ENCODE assay signal across 1 cellular context in the genomic region with DNA sequence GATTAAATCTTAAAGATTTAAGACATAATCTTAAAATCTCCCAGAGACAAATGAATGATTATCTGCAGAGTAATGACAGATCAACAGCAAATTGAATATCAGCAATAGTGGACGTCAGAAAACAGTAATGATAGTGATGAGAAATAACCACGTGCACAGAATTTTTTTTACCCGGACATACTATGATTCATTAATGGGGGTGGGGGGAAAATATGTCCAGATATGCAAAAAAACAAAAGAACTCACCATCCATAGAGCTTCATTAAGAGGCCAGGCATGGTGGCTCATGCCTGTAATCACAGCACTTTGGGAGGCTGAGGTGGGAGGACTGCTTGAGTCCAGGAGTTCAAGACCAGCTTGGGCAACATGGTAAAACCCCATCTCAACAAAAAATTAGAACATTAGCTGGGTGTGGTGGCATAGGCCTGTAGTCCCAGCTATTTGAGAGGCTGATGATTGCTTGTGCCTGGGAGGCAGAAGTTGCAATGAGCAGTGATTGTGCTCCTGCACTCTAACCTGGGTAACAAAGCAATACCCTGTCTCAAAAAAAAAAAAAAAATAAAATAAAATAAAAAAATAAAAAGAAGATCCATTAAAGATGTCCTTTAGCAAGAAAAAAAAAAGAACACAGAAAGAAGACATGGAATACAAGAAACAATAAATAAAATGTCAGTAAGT.
TF ChIP-seq lines count a peak whose summit lies in the region.

No MANE protein-coding gene starts in this region.

TF ChIP-seq in IMR-90, 13 proteins besides CTCF, POLR2A, EP300 and RAD21:
- TF ChIP-seq CHD1 (IDR thresholded peaks at IDR 0.05; ENCODE audit: low read depth, low read length) (no peak), MXI1 (IDR thresholded peaks at IDR 0.05; ENCODE audit: borderline replicate concordance, low read depth, low read length) (no peak), SMC3 (IDR thresholded peaks at IDR 0.05; ENCODE audit: low read depth, low read length) (no peak), RFX5 (IDR thresholded peaks at IDR 0.05; ENCODE audit: low read depth, low read length) (no peak), FOS (IDR thresholded peaks at IDR 0.05; ENCODE audit: low read depth, low read length) (no peak), MAZ (IDR thresholded peaks at IDR 0.05; ENCODE audit: borderline replicate concordance, low read depth, low read length) (no peak), RCOR1 (IDR thresholded peaks at IDR 0.05; ENCODE audit: insufficient replicate concordance, low read length) (no peak), BHLHE40 (IDR thresholded peaks at IDR 0.05; ENCODE audit: low read depth, low read length) (no peak), NFE2L2 (IDR thresholded peaks at IDR 0.05; ENCODE audit: low read depth, low read length) (no peak), MAFK (IDR thresholded peaks at IDR 0.05; ENCODE audit: low read depth, low read length) (no peak; the same call in 1 of the 2 replicates), CEBPB (IDR thresholded peaks at IDR 0.05; ENCODE audit: low read depth, low read length) (no peak)
- TF ChIP-seq, protein P1, sequence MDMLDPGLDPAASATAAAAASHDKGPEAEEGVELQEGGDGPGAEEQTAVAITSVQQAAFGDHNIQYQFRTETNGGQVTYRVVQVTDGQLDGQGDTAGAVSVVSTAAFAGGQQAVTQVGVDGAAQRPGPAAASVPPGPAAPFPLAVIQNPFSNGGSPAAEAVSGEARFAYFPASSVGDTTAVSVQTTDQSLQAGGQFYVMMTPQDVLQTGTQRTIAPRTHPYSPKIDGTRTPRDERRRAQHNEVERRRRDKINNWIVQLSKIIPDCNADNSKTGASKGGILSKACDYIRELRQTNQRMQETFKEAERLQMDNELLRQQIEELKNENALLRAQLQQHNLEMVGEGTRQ (IDR thresholded peaks at IDR 0.05; ENCODE audit: low read depth, low read length) = no peak
- TF ChIP-seq, protein P2, sequence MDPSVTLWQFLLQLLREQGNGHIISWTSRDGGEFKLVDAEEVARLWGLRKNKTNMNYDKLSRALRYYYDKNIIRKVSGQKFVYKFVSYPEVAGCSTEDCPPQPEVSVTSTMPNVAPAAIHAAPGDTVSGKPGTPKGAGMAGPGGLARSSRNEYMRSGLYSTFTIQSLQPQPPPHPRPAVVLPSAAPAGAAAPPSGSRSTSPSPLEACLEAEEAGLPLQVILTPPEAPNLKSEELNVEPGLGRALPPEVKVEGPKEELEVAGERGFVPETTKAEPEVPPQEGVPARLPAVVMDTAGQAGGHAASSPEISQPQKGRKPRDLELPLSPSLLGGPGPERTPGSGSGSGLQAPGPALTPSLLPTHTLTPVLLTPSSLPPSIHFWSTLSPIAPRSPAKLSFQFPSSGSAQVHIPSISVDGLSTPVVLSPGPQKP (IDR thresholded peaks at IDR 0.05; ENCODE audit: borderline replicate concordance, low read depth, low read length) = no peak
